ENCODE assay signal across 35 cellular contexts in genomic region chr2:154477319-154477718, GRCh38.
DNase-seq lines count a peak whose midpoint lies in the region; ATAC-seq, FAIRE-seq and TF ChIP-seq lines count a peak whose summit lies in the region.
"Had no signal": no experiment of that assay in that cellular context is flagged by ENCODE, and none has a peak within 500 bp of the region (broad histone marks: within the 10 kb centered on the region; RNA-seq: fewer than 3 reads in every experiment).

No MANE protein-coding gene starts in this region.

- no peaks in the 10 kb centered on the region for H4K20me1 ChIP-seq in HepG2 (ENCODE audit: insufficient read depth, low read length)
- H4K20me1 ChIP-seq: BLaER1; BLaER1 treated with 17β-estradiol and CSF1 and Interleukin-3, amounts not matched to agents 10 nM and 100 nM had no signal

- ATAC-seq in HepG2, result no peak; the same call in 2 of the 3 replicates
- peak; percentile 80 for ATAC-seq in left lobe of liver
- peak; percentile 58 to 84 (median 71) for ATAC-seq in right lobe of liver
- ATAC-seq in GM19351 (IDR thresholded peaks at IDR 0.05; ENCODE audit: unreplicated experiment), result no peak
- no peak for ATAC-seq in HG02759 (IDR thresholded peaks at IDR 0.05; ENCODE audit: unreplicated experiment)
- ATAC-seq: CD8-positive, alpha-beta T cell had no signal

- BruUV-seq in HepG2 (replicated peaks; lab: Mats Ljungman, UMichigan), result no TSS peak

- H2AFZ ChIP-seq in HepG2 (ENCODE audit: low read length), result no peak overlapping the region

- H3K4me1 ChIP-seq in liver (ENCODE audit: control insufficient read depth in 4 of 4, insufficient read depth in 4 of 4, low read length in 3 of 4), result peaks cover 0 to 5% (median 2%) of the 10 kb centered on the region in 4 donors
- peaks cover 31% of the 10 kb centered on the region for H3K4me1 ChIP-seq in HepG2 (ENCODE audit: insufficient read depth, low read length)
- no peaks in the 10 kb centered on the region for H3K4me1 ChIP-seq in right lobe of liver
- no peaks in the 10 kb centered on the region for H3K4me1 ChIP-seq in small intestine (ENCODE audit: control insufficient read depth in 2 of 2, insufficient read depth in 1 of 2, low read depth in 1 of 2, low read length in 1 of 2)
- H3K4me1 ChIP-seq: A549; BE2C; BLaER1; BLaER1 treated with 17β-estradiol and CSF1 and Interleukin-3, amounts not matched to agents 10 nM and 100 nM; Caco-2 had no signal

- H3K4me3 ChIP-seq in liver (ENCODE audit: low read depth in 1 of 3, low read length in 3 of 3) (no peak overlapping the region), HepG2 (replicated peaks in 1 of 3; ENCODE audit: insufficient read depth in 1 of 3, low read depth in 2 of 3, low read length in 3 of 3) (no peak overlapping the region), right lobe of liver (no peak overlapping the region), small intestine (ENCODE audit: low read depth in 1 of 2, low read length in 2 of 2) (no peak overlapping the region)
- H3K4me3 ChIP-seq: A549; BLaER1; BLaER1 treated with 17β-estradiol and CSF1 and Interleukin-3, amounts not matched to agents 10 nM and 100 nM had no signal

- TF ChIP-seq EP300 in HepG2 (IDR thresholded peaks at IDR 0.05; ENCODE audit: low read depth in 2 of 2, low read length in 2 of 2), result no peak
- TF ChIP-seq EP300 in HepG2 (CRISPR knock-in tag; IDR thresholded peaks at IDR 0.05; ENCODE audit: borderline replicate concordance), result no peak

- CTCF ChIA-PET in HepG2 (lab: Yijun Ruan, JAX; ENCODE audit: low intra/inter-chr PET ratio, low total read pairs), result no interaction called here

- H3K27ac ChIP-seq in liver (ENCODE audit: low read depth in 1 of 2, low read length in 2 of 2), result no peak overlapping the region
- no peak overlapping the region for H3K27ac ChIP-seq in HepG2 (ENCODE audit: extremely low read length, insufficient read depth, low read length)
- H3K27ac ChIP-seq in right lobe of liver, result peak overlapping the region in 1 of 3 donors; percentile 44
- no peak overlapping the region for H3K27ac ChIP-seq in small intestine (ENCODE audit: low read depth in 1 of 2, low read length in 1 of 2)
- H3K27ac ChIP-seq: 22Rv1; A549; BLaER1; BLaER1 treated with 17β-estradiol and CSF1 and Interleukin-3, amounts not matched to agents 10 nM and 100 nM; C4-2B had no signal

- WGBS in liver, result 51% methylated on average over 5 of the region's 5 CpGs
- 25% methylated on average over 5 of the region's 5 CpGs for WGBS in HepG2 (ENCODE audit: low lambda C conversion rate)
- WGBS in right lobe of liver (ENCODE audit: insufficient coverage, low coverage, low lambda C conversion rate, missing lambda C conversion rate), result 32% methylated on average over 5 of the region's 5 CpGs
- 36 to 71% (median 70%) methylated on average over 5 of the region's 5 CpGs for WGBS in small intestine, 3 donors

- no peaks in the 10 kb centered on the region for H3K36me3 ChIP-seq in liver (ENCODE audit: control insufficient read depth in 4 of 4, insufficient read depth in 3 of 4, low read depth in 1 of 4, low read length in 3 of 4)
- no peaks in the 10 kb centered on the region for H3K36me3 ChIP-seq in HepG2 (replicated peaks in 1 of 2; ENCODE audit: control insufficient read depth in 1 of 2, insufficient read depth in 2 of 2, low read length in 2 of 2)
- no peaks in the 10 kb centered on the region for H3K36me3 ChIP-seq in right lobe of liver
- H3K36me3 ChIP-seq in small intestine (ENCODE audit: control insufficient read depth in 2 of 2, insufficient read depth in 2 of 2, low read length in 2 of 2), result no peaks in the 10 kb centered on the region
- H3K36me3 ChIP-seq: BE2C; BLaER1; BLaER1 treated with 17β-estradiol and CSF1 and Interleukin-3, amounts not matched to agents 10 nM and 100 nM had no signal

- TF ChIP-seq POLR2A in HepG2 (IDR thresholded peaks at IDR 0.05; ENCODE audit: insufficient read depth in 1 of 2, low read depth in 2 of 2, low read length in 2 of 2) (no peak), right lobe of liver (IDR thresholded peaks at IDR 0.05) (no peak)

- H3K9ac ChIP-seq in liver (ENCODE audit: low read depth in 1 of 2, low read length in 2 of 2), result no peak overlapping the region
- H3K9ac ChIP-seq in HepG2 (ENCODE audit: insufficient read depth, low read depth, low read length), result no peak overlapping the region
- H3K9ac ChIP-seq: BLaER1; BLaER1 treated with 17β-estradiol and CSF1 and Interleukin-3, amounts not matched to agents 10 nM and 100 nM had no signal

- in situ Hi-C loops in HepG2 (cut with HindIII; ENCODE audit: extremely low pct_ligation_motif_present, low pct_unique_long_range_greater_than_20kb), result no loop called here

- no peaks in the 10 kb centered on the region for H3K79me2 ChIP-seq in HepG2 (ENCODE audit: insufficient read depth, low read length)

- intact Hi-C loops in HepG2 (cut with micrococcal nuclease; ENCODE audit: unreplicated experiment), result no loop called here
- intact Hi-C loops in right lobe of liver (cut with DNase I), result no loop called here

- peak in 1 of 2 donors; percentile 7 for TF ChIP-seq RAD21 in liver (IDR thresholded peaks at IDR 0.05)
- TF ChIP-seq RAD21 in HepG2 (CRISPR knock-in tag; IDR thresholded peaks at IDR 0.05), result no peak

- no peak for TF ChIP-seq CTCF in liver (IDR thresholded peaks at IDR 0.05; ENCODE audit: low read depth, low read length, missing input control)
- TF ChIP-seq CTCF in HepG2 (CRISPR knock-in tag; IDR thresholded peaks at IDR 0.05), result no peak
- no peak for TF ChIP-seq CTCF in right lobe of liver (IDR thresholded peaks at IDR 0.05)

- no peaks in the 10 kb centered on the region for H3K27me3 ChIP-seq in liver (ENCODE audit: control insufficient read depth in 4 of 4, insufficient read depth in 4 of 4, low read length in 3 of 4)
- no peaks in the 10 kb centered on the region for H3K27me3 ChIP-seq in HepG2 (ENCODE audit: control insufficient read depth in 1 of 2, insufficient read depth in 2 of 2, low read length in 2 of 2)
- no peaks in the 10 kb centered on the region for H3K27me3 ChIP-seq in right lobe of liver
- H3K27me3 ChIP-seq in small intestine (ENCODE audit: control insufficient read depth in 2 of 2, insufficient read depth in 2 of 2, low read length in 2 of 2), result no peaks in the 10 kb centered on the region
- H3K27me3 ChIP-seq: BE2C; BLaER1; BLaER1 treated with 17β-estradiol and CSF1 and Interleukin-3, amounts not matched to agents 10 nM and 100 nM had no signal

- no peaks in the 10 kb centered on the region for H3K9me3 ChIP-seq in liver (ENCODE audit: control insufficient read depth in 4 of 4, low read length in 3 of 4)
- H3K9me3 ChIP-seq in HepG2 (ENCODE audit: low read length), result peaks cover 7% of the 10 kb centered on the region
- H3K9me3 ChIP-seq in right lobe of liver, result no peaks in the 10 kb centered on the region
- H3K9me3 ChIP-seq in small intestine (ENCODE audit: control insufficient read depth, low read depth), result no peaks in the 10 kb centered on the region
- H3K9me3 ChIP-seq: A549, BE2C had no signal

- FAIRE-seq in HepG2 (lab: Jason Lieb, UNC) (no peak), small intestine (lab: Jason Lieb, UNC) (no peak)
- FAIRE-seq: A204.1, A549, D721Med had no signal

- DNase-seq in HepG2 (ENCODE audit: low spot score) (no peak), left lobe of liver (ENCODE audit: low spot score) (no peak), right lobe of liver (peak in 1 of 3 donors; percentile 48), small intestine (peak; percentile 19), A172 (ENCODE audit: low spot score) (no peak)
- DNase-seq: 8988T; ACHN; AML-193; BE2C; C1 segment of cervical spinal cord; Caco-2; Calu3; CD4-positive, alpha-beta memory T cell; CD4-positive, alpha-beta T cell; CD4-positive, CD25-positive, alpha-beta regulatory T cell; CD8-positive, alpha-beta memory T cell; CD8-positive, alpha-beta T cell; COR-L47; DMS 273 treated with DMSO at 0.1 percent for 48 hours; DMS153; DMS53; DMS79; DMS79 treated with DMSO at 0.1 percent for 48 hours; DND-41; EL had no signal

- POLR2A ChIA-PET in HepG2 (lab: Yijun Ruan, JAX), result no interaction called here

- H3K4me2 ChIP-seq in HepG2 (ENCODE audit: low read depth, low read length), result no peak overlapping the region
- H3K4me2 ChIP-seq: A549; BLaER1; BLaER1 treated with 17β-estradiol and CSF1 and Interleukin-3, amounts not matched to agents 10 nM and 100 nM had no signal

TF ChIP-seq in liver, 16 proteins besides CTCF, POLR2A, EP300 and RAD21 (continues in another document):
- TF ChIP-seq NR2F2 (IDR thresholded peaks at IDR 0.05), result no peak
- no peak for TF ChIP-seq ATF3 (IDR thresholded peaks at IDR 0.05)
- no peak for TF ChIP-seq FOXA1 (IDR thresholded peaks at IDR 0.05)

TF ChIP-seq in HepG2, 621 proteins besides CTCF, POLR2A, EP300 and RAD21 (continues in another document):
- TF ChIP-seq HOXA3 (CRISPR knock-in tag; IDR thresholded peaks at IDR 0.05), result no peak
- TF ChIP-seq RCOR2 (CRISPR knock-in tag; IDR thresholded peaks at IDR 0.05), result no peak
- no peak for TF ChIP-seq CCAR2 (optimal IDR thresholded peaks at IDR 0.05; ENCODE audit: low read depth, low read length)
- TF ChIP-seq TRIM22 (IDR thresholded peaks at IDR 0.05), result no peak
- TF ChIP-seq ZNF775 (CRISPR knock-in tag; IDR thresholded peaks at IDR 0.05; ENCODE audit: borderline replicate concordance), result no peak

Comparison
In these comparisons a context has a peak if more than half of its experiments do, and no peak if none do; other contexts are left out.
1. ATAC-seq: peak in left lobe of liver (single experiment) and right lobe of liver (4 of 4); none in HepG2 (single experiment), GM19351 (single experiment) and HG02759 (single experiment).